ENCODE assay signal across 9 cellular contexts in genomic region chr3:43288850-43289249, GRCh38. TPM values are rescaled to one million over a fixed set of nuclear protein-coding genes. Genes with fewer than 3 reads are reported as not detected.
A peak's percentile ranks its signal among the peaks of the same experiment; 100 is the strongest.
DNase-seq lines count a peak whose midpoint lies in the region; ATAC-seq, FAIRE-seq and TF ChIP-seq lines count a peak whose summit lies in the region.
"Had no signal": no experiment of that assay in that cellular context is flagged by ENCODE, and none has a peak within 500 bp of the region (broad histone marks: within the 10 kb centered on the region; RNA-seq: fewer than 3 reads in every experiment).

No MANE protein-coding gene starts in this region.

- H3K4me1 ChIP-seq in OCI-LY7 (ENCODE audit: insufficient read depth, low read length, poor library complexity, severe bottlenecking) (peaks cover 37% of the 10 kb centered on the region), endothelial cell of umbilical vein (ENCODE audit: control insufficient read depth, extremely low read depth, insufficient read depth, low read length) (peaks cover 60% of the 10 kb centered on the region), trophoblast cell (ENCODE audit: control insufficient read depth in 1 of 2, insufficient read depth in 2 of 2, low read length in 2 of 2) (peaks cover 4 to 11% of the 10 kb centered on the region in 2 experiments)

- WGBS in trophoblast cell (ENCODE audit: extremely low coverage, insufficient coverage, insufficient read length) = no CpG with 5 or more reads among the region's 2 CpGs

- H4K8ac ChIP-seq in trophoblast cell (ENCODE audit: low read depth, low read length) = no peak overlapping the region

- H3K27ac ChIP-seq in CD4-positive, alpha-beta T cell (ENCODE audit: low read depth, low read length) = peak overlapping the region; percentile 70
- H3K27ac ChIP-seq in OCI-LY7 (ENCODE audit: low read depth, low read length, poor library complexity, severe bottlenecking) (peak overlapping the region; percentile 26), endothelial cell of umbilical vein (ENCODE audit: insufficient read depth, low read depth, low read length) (peak overlapping the region; percentile 100), trophoblast cell (ENCODE audit: low read depth, low read length) (no peak overlapping the region)
- H3K27ac ChIP-seq: SK-N-MC had no signal

- FAIRE-seq in endothelial cell of umbilical vein (lab: Jason Lieb, UNC) (no peak), D721Med (lab: Jason Lieb, UNC) (no peak)

- no peaks in the 10 kb centered on the region for H3K9me2 ChIP-seq in OCI-LY7 (ENCODE audit: insufficient read depth, low read length)

- H2BK5ac ChIP-seq in trophoblast cell (ENCODE audit: low read depth, low read length, poor library complexity) = no peak overlapping the region

- H3K4ac ChIP-seq in trophoblast cell (ENCODE audit: low read depth, low read length) = peak overlapping the region; percentile 39

- CTCF ChIA-PET in CD4-positive, alpha-beta T cell (lab: Charles Lee) = no interaction called here
- CTCF ChIA-PET in OCI-LY7 (lab: Charles Lee; ENCODE audit: unreplicated experiment) = no interaction called here
- CTCF ChIA-PET in endothelial cell of umbilical vein (lab: Charles Lee) = no interaction called here

- no peak overlapping the region for H3K23ac ChIP-seq in trophoblast cell (ENCODE audit: low read length)

- no peak for TF ChIP-seq POLR2A in endothelial cell of umbilical vein (IDR thresholded peaks at IDR 0.05; ENCODE audit: low read depth, low read length)

- no peak overlapping the region for H2BK120ac ChIP-seq in trophoblast cell (ENCODE audit: insufficient read depth, low read length, poor library complexity)

- H3K4me3 ChIP-seq in OCI-LY7 (ENCODE audit: low read depth, low read length, poor library complexity, severe bottlenecking) = peak overlapping the region; percentile 73
- peak overlapping the region; percentile 60 to 100 (median 99) for H3K4me3 ChIP-seq in endothelial cell of umbilical vein (replicated peaks in 1 of 3; ENCODE audit: insufficient read depth in 1 of 3, low read depth in 1 of 3, low read length in 3 of 3)
- no peak overlapping the region for H3K4me3 ChIP-seq in trophoblast cell (ENCODE audit: low read depth, low read length)
- H3K4me3 ChIP-seq: SK-N-MC had no signal

- H3K27ac Mint-ChIP-seq in CD4-positive, alpha-beta T cell = peak overlapping the region; percentile 97

- H3K79me2 ChIP-seq in OCI-LY7 (ENCODE audit: insufficient read depth, low read depth, low read length) = peaks cover 45% of the 10 kb centered on the region
- H3K79me2 ChIP-seq in endothelial cell of umbilical vein (ENCODE audit: control insufficient read depth, insufficient read depth, low read length) = peaks cover 73% of the 10 kb centered on the region
- H3K79me2 ChIP-seq in trophoblast cell (ENCODE audit: control insufficient read depth, insufficient read depth, low read length, poor library complexity) = peaks cover 9% of the 10 kb centered on the region

- peak overlapping the region; percentile 100 for H3K9ac ChIP-seq in endothelial cell of umbilical vein (replicated peaks; ENCODE audit: extremely low read depth, insufficient read depth, low read length)
- no peak overlapping the region for H3K9ac ChIP-seq in trophoblast cell (ENCODE audit: low read length)

- H2BK12ac ChIP-seq in trophoblast cell (ENCODE audit: low read length) = no peak overlapping the region

- no peaks in the 10 kb centered on the region for H3K9me3 ChIP-seq in CD4-positive, alpha-beta T cell (ENCODE audit: control insufficient read depth, low read length)
- H3K9me3 ChIP-seq in OCI-LY7 (ENCODE audit: low read length) (no peaks in the 10 kb centered on the region), endothelial cell of umbilical vein (replicated peaks; ENCODE audit: control insufficient read depth, insufficient read depth, low read length) (no peaks in the 10 kb centered on the region), trophoblast cell (ENCODE audit: insufficient read depth, low read depth, low read length) (no peaks in the 10 kb centered on the region)

- H3K36me3 Mint-ChIP-seq in CD4-positive, alpha-beta T cell (ENCODE audit: low read depth) = peaks cover 68% of the 10 kb centered on the region

- H3K9me3 Mint-ChIP-seq in CD4-positive, alpha-beta T cell = no peaks in the 10 kb centered on the region

- peaks cover 2% of the 10 kb centered on the region for H3K79me1 ChIP-seq in trophoblast cell (ENCODE audit: low read length)

- H4K91ac ChIP-seq in trophoblast cell (ENCODE audit: low read depth, low read length) = no peak overlapping the region

- H3K27me3 ChIP-seq in CD4-positive, alpha-beta T cell (ENCODE audit: control insufficient read depth, insufficient read depth, low read length) = no peaks in the 10 kb centered on the region
- H3K27me3 ChIP-seq in endothelial cell of umbilical vein (ENCODE audit: control insufficient read depth in 2 of 2, insufficient read depth in 2 of 2, low read length in 2 of 2) (no peaks in the 10 kb centered on the region), trophoblast cell (ENCODE audit: insufficient read depth, low read length) (no peaks in the 10 kb centered on the region)

- dilution Hi-C loops in endothelial cell of umbilical vein (cut with MboI; ENCODE audit: extremely low pct_ligation_motif_present, low sequenced_read_pairs) = no loop called here

- no peak overlapping the region for H2AFZ ChIP-seq in OCI-LY7 (ENCODE audit: low read length)
- no peak overlapping the region for H2AFZ ChIP-seq in endothelial cell of umbilical vein (ENCODE audit: low read depth, low read length)
- no peak overlapping the region for H2AFZ ChIP-seq in trophoblast cell (ENCODE audit: insufficient read depth, low read length, poor library complexity)

- no peak overlapping the region for H3K18ac ChIP-seq in trophoblast cell (ENCODE audit: low read length)

- no peak overlapping the region for H4K12ac ChIP-seq in trophoblast cell (ENCODE audit: low read depth, low read length)

- H3K27me3 Mint-ChIP-seq in CD4-positive, alpha-beta T cell = peaks cover 4% of the 10 kb centered on the region

- H3K9me1 ChIP-seq in endothelial cell of umbilical vein (replicated peaks; ENCODE audit: control insufficient read depth, extremely low read depth, insufficient read depth, low read length) = no peaks in the 10 kb centered on the region

- intact Hi-C loops in CD4-positive, alpha-beta T cell (cut with DNase I, micrococcal nuclease) = loop anchor here (5.0 kb wide), 7 partner anchors 38 to 213 kb away; partner anchors contain the start of gene POMGNT2 (in 1 of the 2)
- intact Hi-C loops in OCI-LY7 (cut with micrococcal nuclease; ENCODE audit: unreplicated experiment) (no loop called here), endothelial cell of umbilical vein (cut with micrococcal nuclease) (loop anchor here (1.0 to 10.0 kb wide), 4 partner anchors 214 to 948 kb away; no protein-coding TSS in a partner anchor)

- peaks cover 61% of the 10 kb centered on the region for H3K4me1 Mint-ChIP-seq in CD4-positive, alpha-beta T cell (ENCODE audit: low read depth)

- peak overlapping the region; percentile 96 for H3K4me3 Mint-ChIP-seq in CD4-positive, alpha-beta T cell

- TF ChIP-seq CTCF in CD4-positive, alpha-beta T cell (IDR thresholded peaks at IDR 0.05) = no peak
- TF ChIP-seq CTCF in OCI-LY7 (conservative IDR thresholded peaks at IDR 0.05; ENCODE audit: low read length) (no peak), endothelial cell of umbilical vein (IDR thresholded peaks at IDR 0.05; ENCODE audit: extremely low read depth in 1 of 2, insufficient read depth in 1 of 2, low read depth in 1 of 2, low read length in 2 of 2) (no peak), D721Med (IDR thresholded peaks at IDR 0.05; ENCODE audit: insufficient read depth, missing control alignments) (no peak)

- H3K4me2 ChIP-seq in OCI-LY7 (ENCODE audit: low read length) (peak overlapping the region; percentile 89), endothelial cell of umbilical vein (ENCODE audit: insufficient read depth, low read length) (peak overlapping the region; percentile 95), trophoblast cell (ENCODE audit: low read length) (no peak overlapping the region)

- H3K36me3 ChIP-seq in OCI-LY7 (ENCODE audit: insufficient read depth, low read length) (peaks cover 8% of the 10 kb centered on the region; the same call in 1 of the 2 replicates), endothelial cell of umbilical vein (ENCODE audit: control insufficient read depth in 2 of 2, extremely low read depth in 1 of 2, insufficient read depth in 2 of 2, low read length in 2 of 2) (peaks cover 0 to 20% of the 10 kb centered on the region in 2 experiments), trophoblast cell (ENCODE audit: control insufficient read depth in 1 of 2, insufficient read depth in 2 of 2, low read length in 2 of 2) (peaks cover 0 to 2% of the 10 kb centered on the region in 2 experiments)

- no peak for ATAC-seq in CD4-positive, alpha-beta T cell (ENCODE audit: poor library complexity)

- POLR2A ChIA-PET in CD4-positive, alpha-beta T cell (lab: Charles Lee) = interaction anchor here (0.9 to 5.7 kb wide), 5 partner anchors 9 to 126 kb away, joined by 3 to 122 read pairs (median 5); no protein-coding TSS in a partner anchor
- POLR2A ChIA-PET in OCI-LY7 (lab: Charles Lee) = no interaction called here
- POLR2A ChIA-PET in endothelial cell of umbilical vein (lab: Charles Lee) = interaction anchor here (0.6 kb wide), 1 partner anchor 25 kb away, joined by 8 read pairs; no protein-coding TSS in a partner anchor

- H4K20me1 ChIP-seq in OCI-LY7 (ENCODE audit: insufficient read depth, low read length) (peaks cover 32% of the 10 kb centered on the region), endothelial cell of umbilical vein (replicated peaks; ENCODE audit: control insufficient read depth, extremely low read depth, insufficient read depth, low read length) (peaks cover 13% of the 10 kb centered on the region)

- BruUV-seq in OCI-LY7 (replicated peaks; lab: Mats Ljungman, UMichigan) = no TSS peak
- TSS peak; percentile 13 for BruUV-seq in endothelial cell of umbilical vein (replicated peaks; lab: Mats Ljungman, UMichigan)

- no peak overlapping the region for H3K14ac ChIP-seq in trophoblast cell (ENCODE audit: low read length)

- H2AK5ac ChIP-seq in trophoblast cell (ENCODE audit: low read length) = no peak overlapping the region

- DNase-seq in CD4-positive, alpha-beta T cell = no peak
- DNase-seq in OCI-LY7 (ENCODE audit: low spot score) = no peak
- no peak for DNase-seq in endothelial cell of umbilical vein (ENCODE audit: low read depth, low spot score)
- no peak for DNase-seq in trophoblast cell
- DNase-seq in amygdala (lab: John Stamatoyannopoulos, UW) = no peak
- DNase-seq in LoVo (ENCODE audit: low spot score) = no peak
- no peak for DNase-seq in stimulated activated CD4-positive, alpha-beta T cell treated with anti-CD3 and anti-CD28 coated beads, Interleukin-2, amount 100 ng/mL, for 48 hours
- DNase-seq in D721Med (ENCODE audit: insufficient read length, low spot score) = no peak

RNA-seq across cellular contexts. Expression of gene SNRK, which starts 2.5 kb away (rescaled TPM):
- total RNA-seq in CD4-positive, alpha-beta T cell = 100 to 1,000 TPM; 215 to 217 TPM
- total RNA-seq in OCI-LY7 (2014; rRNA removed; shearing (Covaris generic)) = 13.2 and 15.5 TPM in 2 replicates
- total RNA-seq in OCI-LY7 (2022) = 15.5 and 16.3 TPM in 2 replicates
- total RNA-seq in endothelial cell of umbilical vein = 99.9 and 108 TPM in 2 replicates
- polyA plus RNA-seq in endothelial cell of umbilical vein = 33.3 and 43.3 TPM in 2 replicates
- polyA plus RNA-seq in endothelial cell of umbilical vein (2011; cell fraction: cytosol; rRNA removed) = 40.3 and 42.6 TPM in 2 replicates
- 143 and 154 TPM in 2 replicates for polyA plus RNA-seq in endothelial cell of umbilical vein (2011; cell fraction: nucleus; rRNA removed)
- polyA plus RNA-seq in endothelial cell of umbilical vein (2012) = 80.0 and 80.4 TPM in 2 replicates
- 180 TPM in 2 replicates for polyA minus RNA-seq in endothelial cell of umbilical vein
- polyA minus RNA-seq in endothelial cell of umbilical vein (2011; cell fraction: cytosol; rRNA and poly(A)+ RNA removed) = 16.0 TPM
- 201 and 233 TPM in 2 replicates for polyA minus RNA-seq in endothelial cell of umbilical vein (2011; cell fraction: nucleus; rRNA and poly(A)+ RNA removed)
- 11.8 and 12.6 TPM in 2 replicates for polyA plus RNA-seq in trophoblast cell (2013)
